Comparison of ENCODE assay signal across 8 cellular contexts in the genomic region with DNA sequence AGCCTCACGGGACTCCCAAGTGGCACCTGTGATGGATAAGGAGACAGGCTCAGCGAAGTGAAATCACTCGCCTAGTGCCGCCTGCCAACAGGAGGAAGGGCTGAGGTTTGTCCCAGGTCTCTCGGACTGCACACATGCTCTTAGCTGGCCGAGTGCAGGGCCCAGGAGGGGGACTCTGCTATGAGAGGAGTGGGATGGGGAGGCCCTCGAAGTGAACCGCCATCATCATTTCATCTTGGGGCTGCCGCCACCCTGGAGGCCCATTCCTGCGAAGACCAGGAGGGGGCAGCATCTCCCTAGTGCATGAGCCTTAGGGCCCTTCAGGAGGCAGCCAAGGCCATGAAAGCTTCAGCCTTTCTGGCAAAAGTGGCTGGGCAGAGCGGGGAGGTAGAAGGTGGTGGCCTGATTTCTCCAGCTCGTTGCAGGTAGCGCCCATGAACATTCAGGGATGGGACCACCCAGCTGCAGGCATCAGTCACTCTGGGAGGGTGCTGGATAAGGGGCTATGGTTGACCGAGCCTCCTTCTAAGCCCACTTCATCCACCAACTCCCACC. TPM values are rescaled to one million over a fixed set of nuclear protein-coding genes. Genes with fewer than 3 reads are reported as not detected.
DNase-seq lines count a peak whose midpoint lies in the region; ATAC-seq and TF ChIP-seq lines count a peak whose summit lies in the region.

No MANE protein-coding gene starts in this region.

- peak; percentile 95 for TF ChIP-seq CTCF in Calu3 (IDR thresholded peaks at IDR 0.05; ENCODE audit: unreplicated experiment)

- DNase-seq in Calu3, result peak; percentile 84
- DNase-seq in HEK293T (ENCODE audit: extremely low spot score), result peak; percentile 93
- DNase-seq in NCI-H446 (lab: John Stamatoyannopoulos, UW), result peak; percentile 78 to 92
- DNase-seq in activated CD4-positive, alpha-beta memory T cell treated with anti-CD3 and anti-CD28 coated beads for 36 hours, result peak; percentile 84
- peak; percentile 31 to 64 for DNase-seq in dermis microvascular lymphatic vessel endothelial cell (ENCODE audit: low read depth in 2 of 2)
- peak; percentile 77 for DNase-seq in medulla oblongata (ENCODE audit: extremely low spot score)
- DNase-seq in stimulated activated CD8-positive, alpha-beta memory T cell treated with anti-CD3 and anti-CD28 coated beads, Interleukin-4, amount 100 ng/mL, for 1 hour (ENCODE audit: low read depth in 2 of 2, low spot score in 1 of 2), result peak; percentile 43 to 46

- H3K27ac Mint-ChIP-seq in Calu3 (ENCODE audit: unreplicated experiment), result no peak overlapping the region
- H3K27ac Mint-ChIP-seq in activated CD4-positive, alpha-beta memory T cell treated with anti-CD3 and anti-CD28 coated beads for 36 hours, result no peak overlapping the region

- intact Hi-C loops in Calu3 (cut with micrococcal nuclease; ENCODE audit: unreplicated experiment), result loop anchor here (1.0 kb wide), 1 partner anchor 93 kb away; no protein-coding TSS in a partner anchor
- intact Hi-C loops in activated CD4-positive, alpha-beta memory T cell treated with anti-CD3 and anti-CD28 coated beads for 36 hours (cut with micrococcal nuclease), result loop anchor here (1.0 kb wide), 2 partner anchors 93 to 174 kb away; no protein-coding TSS in a partner anchor

- H3K36me3 Mint-ChIP-seq in Calu3 (ENCODE audit: insufficient read depth, unreplicated experiment), result peaks cover 36% of the 10 kb centered on the region
- peaks cover 13% of the 10 kb centered on the region for H3K36me3 Mint-ChIP-seq in activated CD4-positive, alpha-beta memory T cell treated with anti-CD3 and anti-CD28 coated beads for 36 hours

- POLR2A ChIA-PET in HEK293T (lab: Yijun Ruan, JAX), result interaction anchor here (1.7 kb wide), 1 partner anchor 95 kb away, joined by 5 read pairs; no protein-coding TSS in a partner anchor
- POLR2A ChIA-PET in activated CD4-positive, alpha-beta memory T cell treated with anti-CD3 and anti-CD28 coated beads for 36 hours (lab: Charles Lee), result interaction anchor here (1.3 kb wide), 1 partner anchor 20 kb away, joined by 3 read pairs; a partner anchor contains a TSS

- H3K9me3 Mint-ChIP-seq in Calu3 (ENCODE audit: low read depth, unreplicated experiment), result no peaks in the 10 kb centered on the region
- no peaks in the 10 kb centered on the region for H3K9me3 Mint-ChIP-seq in activated CD4-positive, alpha-beta memory T cell treated with anti-CD3 and anti-CD28 coated beads for 36 hours

- no peak for ATAC-seq in GM21526 (IDR thresholded peaks at IDR 0.05; ENCODE audit: low FRiP score, unreplicated experiment)

- H3K4me3 Mint-ChIP-seq in Calu3 (ENCODE audit: low read depth, unreplicated experiment), result no peak overlapping the region
- H3K4me3 Mint-ChIP-seq in activated CD4-positive, alpha-beta memory T cell treated with anti-CD3 and anti-CD28 coated beads for 36 hours, result no peak overlapping the region

- no peaks in the 10 kb centered on the region for H3K4me1 Mint-ChIP-seq in Calu3 (ENCODE audit: low read depth, unreplicated experiment)
- H3K4me1 Mint-ChIP-seq in activated CD4-positive, alpha-beta memory T cell treated with anti-CD3 and anti-CD28 coated beads for 36 hours (ENCODE audit: low read depth), result no peaks in the 10 kb centered on the region

- BruUV-seq in Calu3 (replicated peaks; lab: Mats Ljungman, UMichigan), result no TSS peak

- CTCF ChIA-PET in Calu3 (lab: Charles Lee), result interaction anchor here (0.5 to 2.2 kb wide), 8 partner anchors 13 to 195 kb away, joined by 3 to 18 read pairs (median 6); a partner anchor contains a TSS
- CTCF ChIA-PET in HEK293T (lab: Yijun Ruan, JAX), result interaction anchor here (0.6 to 2.9 kb wide), 21 partner anchors 9 to 491 kb away, joined by 3 to 38 read pairs (median 4); a partner anchor contains a TSS
- CTCF ChIA-PET in activated CD4-positive, alpha-beta memory T cell treated with anti-CD3 and anti-CD28 coated beads for 36 hours (lab: Charles Lee), result interaction anchor here (0.6 to 6.6 kb wide), 53 partner anchors 10 to 492 kb away, joined by 3 to 123 read pairs (median 5); a partner anchor contains a TSS

- H3K27me3 Mint-ChIP-seq in Calu3 (ENCODE audit: unreplicated experiment), result no peaks in the 10 kb centered on the region
- no peaks in the 10 kb centered on the region for H3K27me3 Mint-ChIP-seq in activated CD4-positive, alpha-beta memory T cell treated with anti-CD3 and anti-CD28 coated beads for 36 hours

TF ChIP-seq in HEK293T, 16 proteins besides CTCF, POLR2A, EP300 and RAD21:
- TF ChIP-seq SUZ12 (IDR thresholded peaks at IDR 0.05) (no peak), NFRKB (IDR thresholded peaks at IDR 0.05) (no peak), BHLHE40 (IDR thresholded peaks at IDR 0.05; ENCODE audit: borderline replicate concordance) (no peak), L3MBTL2 (conservative IDR thresholded peaks at IDR 0.05) (0 out of 2 replicates have a peak, but pooled peaks have one; percentile 31), FOXM1 (IDR thresholded peaks at IDR 0.05; ENCODE audit: borderline replicate concordance) (no peak), HDGF (IDR thresholded peaks at IDR 0.05; ENCODE audit: borderline replicate concordance) (no peak), CTBP1 (IDR thresholded peaks at IDR 0.05; ENCODE audit: borderline replicate concordance) (no peak)

RNA-seq across cellular contexts. Expression of a gene that starts 17.3 kb away (rescaled TPM):
- 6.1 and 6.5 TPM in 2 replicates for total RNA-seq in Calu3 (2022)
- total RNA-seq in activated CD4-positive, alpha-beta memory T cell treated with anti-CD3 and anti-CD28 coated beads for 36 hours, result 100 to 1,000 TPM; 203 TPM
- total RNA-seq in dermis microvascular lymphatic vessel endothelial cell, result 0.13 TPM in 2 replicates

RNA-seq across cellular contexts. Expression of a gene that starts 19.8 kb away (rescaled TPM):
- total RNA-seq in Calu3 (2022) (35.5 and 47.5 TPM in 2 replicates), dermis microvascular lymphatic vessel endothelial cell (22.8 and 24.5 TPM in 2 replicates)
- total RNA-seq in activated CD4-positive, alpha-beta memory T cell treated with anti-CD3 and anti-CD28 coated beads for 36 hours, result 10 to 100 TPM; 18.4 to 19.4 TPM

Comparison
In these comparisons a context has a peak if more than half of its experiments do, and no peak if none do; other contexts are left out.
1. RNA of a gene that starts 17.3 kb away (total RNA-seq): 203 TPM in activated CD4-positive, alpha-beta memory T cell treated with anti-CD3 and anti-CD28 coated beads for 36 hours; 6.1 to 6.5 TPM in Calu3 and 0.13 TPM in dermis microvascular lymphatic vessel endothelial cell; every median in the first group is over 10 times any median in the second.
2. Peak in every context shown above with its lines, with median percentiles within 50 percentile points of each other: DNase-seq.